39 cellular contexts compared by ENCODE assay signal in genomic region chr7:66400400-66400799, GRCh38.
"Had no signal": no experiment of that assay in that cellular context is flagged by ENCODE, and none has a peak within 500 bp of the region (broad histone marks: within the 10 kb centered on the region; RNA-seq: fewer than 3 reads in every experiment).

No MANE protein-coding gene starts in this region.

- H3K27ac ChIP-seq: adrenal gland, ascending aorta, body of pancreas, brain microvascular endothelial cell, breast epithelium, cardiac muscle cell had no signal

- ATAC-seq: activated naive CD4-positive, alpha-beta T cell treated with anti-CD3 and anti-CD28 coated beads, Interleukin-2, amount 50 U/mL, for 72 hours; activated naive CD8-positive, alpha-beta T cell treated with anti-CD3 and anti-CD28 coated beads, Interleukin-2, amount 50 U/mL, for 24 hours; activated T-cell treated with anti-CD3 and anti-CD28 coated beads, Interleukin-2, amount 50 U/mL, for 4 hours; activated T-cell treated with anti-CD3 and anti-CD28 coated beads, Interleukin-2, amount 50 U/mL, for 72 hours; activated T-helper 17 cell treated with anti-CD3 and anti-CD28 coated beads, Interleukin-2, amount 50 U/mL, for 72 hours; body of pancreas had no signal

- H3K4me3 ChIP-seq: adrenal gland, ascending aorta, body of pancreas, breast epithelium, cardiac muscle cell had no signal

- H3K36me3 ChIP-seq: brain microvascular endothelial cell, breast epithelium, cardiac muscle cell had no signal

- H3K27me3 Mint-ChIP-seq: activated naive CD4-positive, alpha-beta T cell treated with anti-CD3 and anti-CD28 coated beads, Interleukin-2, amount 10 ng/mL, durations not matched to agents 7 days and 5 days; activated naive CD4-positive, alpha-beta T cell treated with anti-CD3 and anti-CD28 coated beads, Interleukin-2, amount 50 U/mL, for 24 hours; activated naive CD8-positive, alpha-beta T cell; activated naive CD8-positive, alpha-beta T cell treated with anti-CD3 and anti-CD28 coated beads, Interleukin-2, amount 10 ng/mL, durations not matched to agents 7 days and 5 days; activated naive CD8-positive, alpha-beta T cell treated with anti-CD3 and anti-CD28 coated beads, Interleukin-2, amount 50 U/mL, for 24 hours; activated T-cell treated with anti-CD3 and anti-CD28 coated beads, Interleukin-2, amount 50 U/mL, for 24 hours; activated T-helper 17 cell treated with anti-CD3 and anti-CD28 coated beads, Interleukin-2, amount 50 U/mL, for 72 hours; brain; central memory CD8-positive, alpha-beta T cell had no signal

- H3K27ac Mint-ChIP-seq: activated naive CD4-positive, alpha-beta T cell treated with anti-CD3 and anti-CD28 coated beads for 36 hours; activated naive CD4-positive, alpha-beta T cell treated with anti-CD3 and anti-CD28 coated beads, Interleukin-2, amount 10 ng/mL, durations not matched to agents 7 days and 5 days; activated naive CD4-positive, alpha-beta T cell treated with anti-CD3 and anti-CD28 coated beads, Interleukin-2, amount 50 U/mL, for 24 hours; activated naive CD8-positive, alpha-beta T cell; activated naive CD8-positive, alpha-beta T cell treated with anti-CD3 and anti-CD28 coated beads, Interleukin-2, amount 10 ng/mL, durations not matched to agents 7 days and 5 days; activated naive CD8-positive, alpha-beta T cell treated with anti-CD3 and anti-CD28 coated beads, Interleukin-2, amount 50 U/mL, for 24 hours; activated T-cell treated with anti-CD3 and anti-CD28 coated beads, Interleukin-2, amount 50 U/mL, for 24 hours; activated T-cell treated with anti-CD3 and anti-CD28 coated beads, Interleukin-2, amount 50 U/mL, for 72 hours; activated T-helper 1 cell treated with anti-CD3 and anti-CD28 coated beads, Interleukin-12 subunit alpha, Interleukin-12 subunit beta, Interleukin-2, Interleukin-4 antibody, amounts not matched to agents 30 ng/mL and 10 ng/mL and 1 ng/mL, durations not matched to agents 14 hours and 24 hours and 36 hours; activated T-helper 2 cell treated with anti-CD3 and anti-CD28 coated beads, Interferon-gamma antibody, Interleukin-2, Interleukin-4, amounts not matched to agents 10 μg/mL and 5 μg/mL and 100 μg/mL, durations not matched to agents 14 hours and 24 hours and 36 hours; brain had no signal

- H3K36me3 Mint-ChIP-seq: activated naive CD4-positive, alpha-beta T cell treated with anti-CD3 and anti-CD28 coated beads, Interleukin-2, amount 10 ng/mL, durations not matched to agents 7 days and 5 days had no signal

- H3K27me3 ChIP-seq: adrenal gland, ascending aorta, body of pancreas, brain microvascular endothelial cell, breast epithelium, cardiac muscle cell had no signal

- H3K9me3 ChIP-seq: adrenal gland, ascending aorta, body of pancreas, breast epithelium had no signal

- H3K4me3 Mint-ChIP-seq: activated naive CD4-positive, alpha-beta T cell treated with anti-CD3 and anti-CD28 coated beads for 36 hours; activated naive CD4-positive, alpha-beta T cell treated with anti-CD3 and anti-CD28 coated beads, Interleukin-2, amount 10 ng/mL, durations not matched to agents 7 days and 5 days; activated naive CD4-positive, alpha-beta T cell treated with anti-CD3 and anti-CD28 coated beads, Interleukin-2, amount 50 U/mL, for 24 hours; activated naive CD8-positive, alpha-beta T cell; activated naive CD8-positive, alpha-beta T cell treated with anti-CD3 and anti-CD28 coated beads, Interleukin-2, amount 10 ng/mL, durations not matched to agents 7 days and 5 days; activated naive CD8-positive, alpha-beta T cell treated with anti-CD3 and anti-CD28 coated beads, Interleukin-2, amount 50 U/mL, for 24 hours; activated T-cell treated with anti-CD3 and anti-CD28 coated beads, Interleukin-2, amount 50 U/mL, for 24 hours; activated T-cell treated with anti-CD3 and anti-CD28 coated beads, Interleukin-2, amount 50 U/mL, for 4 hours; activated T-cell treated with anti-CD3 and anti-CD28 coated beads, Interleukin-2, amount 50 U/mL, for 72 hours; activated T-helper 1 cell treated with anti-CD3 and anti-CD28 coated beads, Interleukin-12 subunit alpha, Interleukin-12 subunit beta, Interleukin-2, Interleukin-4 antibody, amounts not matched to agents 30 ng/mL and 10 ng/mL and 1 ng/mL, durations not matched to agents 14 hours and 24 hours and 36 hours; activated T-helper 17 cell treated with anti-CD3 and anti-CD28 coated beads, Interleukin-2, amount 50 U/mL, for 72 hours; brain; central memory CD8-positive, alpha-beta T cell had no signal

- DNase-seq: activated effector memory CD4-positive, alpha-beta T cell treated with anti-CD3 and anti-CD28 coated beads, Interleukin-2, amount 50 U/mL, for 16 hours; activated effector memory CD4-positive, alpha-beta T cell treated with Interleukin-2 at 50 U/mL for 16 hours; activated gamma-delta T cell; activated gamma-delta T cell treated with Interleukin-2 at 50 U/mL for 16 hours; activated naive CD4-positive, alpha-beta T cell; activated naive CD4-positive, alpha-beta T cell treated with anti-CD3 and anti-CD28 coated beads for 36 hours; activated naive CD4-positive, alpha-beta T cell treated with anti-CD3 and anti-CD28 coated beads, Interleukin-2, amount 10 ng/mL, durations not matched to agents 7 days and 5 days; activated naive CD4-positive, alpha-beta T cell treated with anti-CD3 and anti-CD28 coated beads, Interleukin-2, amount 50 U/mL, for 16 hours; activated naive CD4-positive, alpha-beta T cell treated with Interleukin-2 at 50 U/mL for 16 hours; activated naive CD8-positive, alpha-beta T cell treated with anti-CD3 and anti-CD28 coated beads, Interleukin-2, amount 10 ng/mL, durations not matched to agents 7 days and 5 days; activated naive CD8-positive, alpha-beta T cell treated with anti-CD3 and anti-CD28 coated beads, Interleukin-2, amount 50 U/mL, for 24 hours; activated T-cell treated with anti-CD3 and anti-CD28 coated beads, Interleukin-2, amount 50 U/mL, for 1 hour; activated T-cell treated with anti-CD3 and anti-CD28 coated beads, Interleukin-2, amount 50 U/mL, for 24 hours; activated T-cell treated with anti-CD3 and anti-CD28 coated beads, Interleukin-2, amount 50 U/mL, for 4 hours; activated T-cell treated with anti-CD3 and anti-CD28 coated beads, Interleukin-2, amount 50 U/mL, for 48 hours; activated T-cell treated with anti-CD3 and anti-CD28 coated beads, Interleukin-2, amount 50 U/mL, for 72 hours; adrenal gland; amniotic stem cell; amygdala; anterior cingulate cortex; aorta; body of pancreas; caudate nucleus; central memory CD4-positive, alpha-beta T cell; cerebellar nuclear complex had no signal

- H3K4me1 ChIP-seq: adrenal gland, ascending aorta, body of pancreas, breast epithelium had no signal

- FAIRE-seq: astrocyte, bronchial epithelial cell had no signal

- H3K4me1 Mint-ChIP-seq: activated naive CD4-positive, alpha-beta T cell treated with anti-CD3 and anti-CD28 coated beads, Interleukin-2, amount 10 ng/mL, durations not matched to agents 7 days and 5 days; activated naive CD4-positive, alpha-beta T cell treated with anti-CD3 and anti-CD28 coated beads, Interleukin-2, amount 50 U/mL, for 24 hours; activated naive CD8-positive, alpha-beta T cell treated with anti-CD3 and anti-CD28 coated beads, Interleukin-2, amount 10 ng/mL, durations not matched to agents 7 days and 5 days; activated naive CD8-positive, alpha-beta T cell treated with anti-CD3 and anti-CD28 coated beads, Interleukin-2, amount 50 U/mL, for 24 hours; activated T-helper 17 cell treated with anti-CD3 and anti-CD28 coated beads, Interleukin-2, amount 50 U/mL, for 72 hours; brain; central memory CD8-positive, alpha-beta T cell had no signal
